12 cellular contexts compared by ENCODE assay signal in the genomic region with DNA sequence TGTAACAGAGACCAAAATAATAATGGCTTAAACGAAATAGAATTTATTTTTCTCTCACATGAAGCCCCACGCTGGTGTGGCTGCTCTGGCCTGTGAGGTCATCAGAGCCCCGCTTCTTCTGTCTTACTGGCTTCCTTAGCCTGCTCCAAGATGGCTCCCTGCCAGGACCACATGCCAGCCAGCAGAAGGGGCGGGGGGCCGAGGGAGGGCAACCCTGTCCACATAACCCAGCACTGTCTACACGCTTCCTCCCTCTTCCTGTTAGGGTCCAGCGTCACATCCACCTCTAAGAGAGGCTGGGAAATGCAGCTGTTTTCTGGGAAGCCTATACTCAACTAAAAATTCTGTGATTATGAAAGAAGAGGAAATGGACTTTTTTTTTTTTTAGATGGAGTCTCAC.
DNase-seq lines count a peak whose midpoint lies in the region; ATAC-seq and TF ChIP-seq lines count a peak whose summit lies in the region.
"Had no signal": no experiment of that assay in that cellular context is flagged by ENCODE, and none has a peak within 500 bp of the region (broad histone marks: within the 10 kb centered on the region; RNA-seq: fewer than 3 reads in every experiment).

No MANE protein-coding gene starts in this region.

- intact Hi-C loops in spleen (cut with DNase I; ENCODE audit: low total_unique reads) = no loop called here

- peaks cover 0 to 4% of the 10 kb centered on the region in 2 donors for H3K4me1 ChIP-seq in lung (ENCODE audit: control insufficient read depth in 2 of 2, insufficient read depth in 2 of 2, low read length in 2 of 2)
- H3K4me1 ChIP-seq in spleen = peaks cover 0 to 8% (median 0%) of the 10 kb centered on the region in 6 donors
- H3K4me1 ChIP-seq: parathyroid adenoma had no signal

- TF ChIP-seq CTCF in lung (IDR thresholded peaks at IDR 0.05; ENCODE audit: control extremely low read depth, extremely low read depth) (no peak), spleen (IDR thresholded peaks at IDR 0.05 in 8 of 11, conservative IDR thresholded peaks at IDR 0.05 in 3 of 11) (no peak)

- DNase-seq in MG63 (peak; percentile 71), lung (ENCODE audit: low spot score) (no peak), spleen (peak; percentile 68)
- no peak for DNase-seq in stimulated activated CD4-positive, alpha-beta T cell treated with anti-CD3 and anti-CD28 coated beads, Interleukin-12 subunit alpha, Interleukin-12 subunit beta, amount 100 ng/mL, for 4 hours
- DNase-seq: activated gamma-delta T cell, foreskin fibroblast, NCI-H2081 had no signal

- 21 to 23% methylated on average over 7 of the region's 7 CpGs for WGBS in lung, 2 donors
- WGBS in spleen, 5 donors = 22 to 46% (median 26%) methylated on average over 7 of the region's 7 CpGs

- H3K4me3 ChIP-seq in MG63 (no peak overlapping the region), lung (no peak overlapping the region), spleen (no peak overlapping the region)

- ATAC-seq in esophagus mucosa (peak; percentile 52), lung (ENCODE audit: insufficient read depth, low FRiP score) (peak; percentile 27), GM19328 (IDR thresholded peaks at IDR 0.05; ENCODE audit: unreplicated experiment) (no peak), GM18511 (IDR thresholded peaks at IDR 0.05; ENCODE audit: unreplicated experiment) (no peak)

- H3K27me3 ChIP-seq in MG63 (no peaks in the 10 kb centered on the region; the same call in 1 of the 2 replicates), lung (ENCODE audit: control insufficient read depth, insufficient read depth) (no peaks in the 10 kb centered on the region), spleen (replicated peaks in 1 of 7) (peaks cover 0 to 11% (median 0%) of the 10 kb centered on the region in 7 donors)

- TF ChIP-seq POLR2A in spleen (IDR thresholded peaks at IDR 0.05) = no peak

- no peak overlapping the region for H3K27ac ChIP-seq in lung (ENCODE audit: low read depth in 1 of 2, low read length in 1 of 2)
- H3K27ac ChIP-seq in spleen = peak overlapping the region in 5 of 8 donors; percentile 5 to 46 (median 33)
- H3K27ac ChIP-seq: KMS-11, parathyroid adenoma had no signal

- H3K36me3 ChIP-seq in MG63 (no peaks in the 10 kb centered on the region), lung (ENCODE audit: control insufficient read depth in 2 of 2, insufficient read depth in 2 of 2, low read length in 2 of 2) (no peaks in the 10 kb centered on the region), spleen (no peaks in the 10 kb centered on the region)

- H3K9me3 ChIP-seq in MG63 (0 out of 2 replicates have a peak, but pooled peaks cover 4% of the 10 kb centered on the region), lung (ENCODE audit: control insufficient read depth in 2 of 2, insufficient read depth in 1 of 2, low read length in 1 of 2) (peaks cover 0 to 8% of the 10 kb centered on the region in 2 donors), spleen (peaks cover 0 to 9% (median 0%) of the 10 kb centered on the region in 8 donors)

Comparison
In these comparisons a context has a peak if more than half of its experiments do, and no peak if none do; other contexts are left out.
1. DNase-seq: peak in MG63 (single experiment) and spleen (single experiment); none in lung (single experiment) and stimulated activated CD4-positive, alpha-beta T cell treated with anti-CD3 and anti-CD28 coated beads, Interleukin-12 subunit alpha, Interleukin-12 subunit beta, amount 100 ng/mL, for 4 hours (single experiment).
2. ATAC-seq: peak in esophagus mucosa (single experiment) and lung (single experiment); none in GM19328 (single experiment) and GM18511 (single experiment).
3. H3K27ac ChIP-seq: peak in spleen (5 of 8); none in lung (0 of 2).